In the genomic region with DNA sequence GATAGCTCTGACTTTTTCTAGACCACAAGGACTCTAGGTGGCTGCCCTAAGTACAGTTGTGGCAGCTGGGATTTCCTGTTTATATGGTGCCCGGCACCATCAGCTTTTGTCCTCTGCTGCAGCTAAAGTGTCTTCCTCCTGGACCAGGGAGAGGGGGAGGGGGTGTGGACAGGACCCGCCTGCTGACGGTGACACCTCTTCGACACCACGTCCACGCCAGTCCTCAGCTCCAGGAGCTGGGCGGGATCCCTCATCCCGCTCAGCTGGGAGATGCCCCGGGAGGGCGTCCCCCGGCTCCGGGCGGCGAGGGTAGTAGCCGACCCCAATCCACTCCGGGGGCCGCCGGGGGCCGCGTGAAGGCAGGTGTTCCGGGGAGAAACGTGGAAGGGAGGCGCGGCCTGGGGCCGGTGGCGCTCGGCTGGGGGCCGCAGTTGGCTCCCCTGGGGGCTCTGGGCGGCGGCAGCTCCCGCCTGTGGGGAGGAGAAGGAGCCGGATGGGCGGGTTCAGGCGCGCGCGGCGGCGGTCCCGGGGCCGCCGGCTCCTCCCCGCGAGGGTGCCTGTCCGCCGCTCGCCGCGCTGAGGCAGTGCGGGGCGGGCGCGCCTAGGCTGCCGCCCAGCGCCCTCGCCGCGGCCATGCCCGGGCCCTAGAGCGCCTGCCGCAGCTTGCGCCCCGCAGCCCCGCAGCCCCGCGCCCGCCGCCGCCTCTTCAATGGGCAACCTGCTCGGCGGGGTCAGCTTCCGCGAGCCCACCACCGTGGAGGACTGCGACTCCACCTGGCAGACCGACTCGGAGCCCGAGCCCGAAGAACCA, we compare ENCODE assay signal across 8 cellular contexts. TPM values are rescaled to one million over a fixed set of nuclear protein-coding genes. Genes with fewer than 3 reads are reported as not detected.
DNase-seq lines count a peak whose midpoint lies in the region; ATAC-seq lines count a peak whose summit lies in the region.

A gene (plus strand): TSS at position 584 of the 811 bp plus-strand sequence. CDS start 126 bp downstream, at position 710.

- peak within 1 kb of the TSS; percentile 69 for H3K4me3 ChIP-seq in HUES64 (ENCODE audit: low read length)
- peak within 1 kb of the TSS; percentile 83 to 94 for H3K4me3 ChIP-seq in esophagus (ENCODE audit: low read depth in 1 of 2, low read length in 2 of 2)
- H3K4me3 ChIP-seq in mucosa of stomach (ENCODE audit: low read length), result peak within 1 kb of the TSS; percentile 21

- H3K27me3 ChIP-seq in HUES64 (ENCODE audit: insufficient read depth, low read length) (peaks cover 9% of the 10 kb centered on the region), esophagus (ENCODE audit: control insufficient read depth in 1 of 2, insufficient read depth in 2 of 2, low read length in 2 of 2) (no peaks in the 10 kb centered on the region), mucosa of stomach (ENCODE audit: control insufficient read depth, insufficient read depth, low read length) (no peaks in the 10 kb centered on the region)

- H3K9me3 ChIP-seq in HUES64 (ENCODE audit: insufficient read depth, low read depth, low read length) (no peaks in the 10 kb centered on the region), esophagus (ENCODE audit: control insufficient read depth in 2 of 2, insufficient read depth in 1 of 2, low read depth in 1 of 2, low read length in 1 of 2) (no peaks in the 10 kb centered on the region), mucosa of stomach (ENCODE audit: control insufficient read depth, low read length) (no peaks in the 10 kb centered on the region)

- peak; percentile 89 for ATAC-seq in GM21515 (IDR thresholded peaks at IDR 0.05; ENCODE audit: unreplicated experiment)

- peaks cover 9% of the 10 kb centered on the region; the same call in 1 of the 2 replicates for H3K4me1 ChIP-seq in HUES64 (ENCODE audit: insufficient read depth, low read length)
- H3K4me1 ChIP-seq in esophagus (ENCODE audit: control insufficient read depth in 2 of 2, insufficient read depth in 2 of 2, low read length in 1 of 2), result no peaks in the 10 kb centered on the region
- H3K4me1 ChIP-seq in mucosa of stomach (ENCODE audit: control insufficient read depth, insufficient read depth, low read length), result no peaks in the 10 kb centered on the region

- no peaks in the 10 kb centered on the region for H3K36me3 ChIP-seq in HUES64 (ENCODE audit: insufficient read depth, low read length)
- no peaks in the 10 kb centered on the region for H3K36me3 ChIP-seq in esophagus (ENCODE audit: control insufficient read depth in 2 of 2, insufficient read depth in 2 of 2, low read length in 1 of 2)
- no peaks in the 10 kb centered on the region for H3K36me3 ChIP-seq in mucosa of stomach (ENCODE audit: control insufficient read depth, insufficient read depth, low read length)

- H3K9ac ChIP-seq in HUES64 (ENCODE audit: low read depth, low read length) (peak within 1 kb of the TSS; percentile 67), mucosa of stomach (ENCODE audit: low read length) (peak within 1 kb of the TSS; percentile 72)

- H3K27ac ChIP-seq in HUES64 (ENCODE audit: low read depth, low read length), result no peak within 1 kb of the TSS
- peak within 1 kb of the TSS; percentile 96 to 97 for H3K27ac ChIP-seq in esophagus (ENCODE audit: low read depth in 2 of 2, low read length in 1 of 2)

- WGBS in HUES64, result 1% methylated on average over 79 of the region's 79 CpGs
- WGBS in esophagus, 2 donors, result 0% methylated on average over 46 to 79 of the region's 79 CpGs

- peak; percentile 66 for DNase-seq in DMS 273 treated with DMSO at 0.1 percent for 48 hours (lab: John Stamatoyannopoulos, UW)
- peak; percentile 59 for DNase-seq in OCI-M1 (lab: John Stamatoyannopoulos, UW)
- peak; percentile 74 for DNase-seq in activated T-cell treated with anti-CD3 and anti-CD28 coated beads, Interleukin-2, amount 50 U/mL, for 1 hour
- DNase-seq in stimulated activated CD8-positive, alpha-beta memory T cell treated with anti-CD3 and anti-CD28 coated beads, Interleukin-7, amount 100 ng/mL, for 24 hours (ENCODE audit: low read depth), result peak; percentile 24

RNA-seq across cellular contexts. Expression of the gene that starts here (rescaled TPM):
- 3.1 TPM for polyA plus RNA-seq in HUES64 (2013, experiment 1 of 2)
- polyA plus RNA-seq in HUES64 (2013, experiment 2 of 2), result 5.0 TPM
- polyA plus RNA-seq in esophagus, result 10 to 100 TPM; 12.1 to 15.5 TPM

Comparison
In these comparisons a context has a peak if more than half of its experiments do, and no peak if none do; other contexts are left out.
1. DNase-seq: peak in every context shown above with its lines; median percentile 74 in activated T-cell treated with anti-CD3 and anti-CD28 coated beads, Interleukin-2, amount 50 U/mL, for 1 hour; 66 in DMS 273 treated with DMSO at 0.1 percent for 48 hours; 59 in OCI-M1; 24 in stimulated activated CD8-positive, alpha-beta memory T cell treated with anti-CD3 and anti-CD28 coated beads, Interleukin-7, amount 100 ng/mL, for 24 hours.
2. H3K4me3 ChIP-seq: peak in every context shown above with its lines; median percentile 88 in esophagus; 69 in HUES64; 21 in mucosa of stomach.